ENCODE assay signal across 21 cellular contexts in the genomic region with DNA sequence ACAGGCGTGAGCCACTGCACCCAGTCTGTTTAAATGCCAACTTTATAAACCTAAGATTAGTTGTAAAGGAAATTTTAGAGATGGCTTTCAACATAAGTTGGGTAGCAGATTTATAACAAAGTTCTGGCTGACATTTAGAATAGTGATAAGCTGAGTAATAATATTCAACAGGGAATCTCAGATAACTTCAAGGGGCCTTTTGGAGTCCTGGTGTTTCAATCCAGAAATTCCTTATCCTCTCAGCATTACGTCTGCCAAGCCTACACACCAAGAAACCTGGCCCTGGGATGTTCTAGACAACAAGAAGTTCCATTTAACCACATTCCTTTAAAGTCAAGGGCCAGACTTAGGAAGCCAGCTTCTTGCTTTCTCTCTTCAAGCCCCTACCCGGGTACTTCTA.
"Had no signal": no experiment of that assay in that cellular context is flagged by ENCODE, and none has a peak within 500 bp of the region (broad histone marks: within the 10 kb centered on the region; RNA-seq: fewer than 3 reads in every experiment).

No MANE protein-coding gene starts in this region.

- H3K4me3 Mint-ChIP-seq: nephron progenitor cell; stimulated activated memory B cell treated with anti-CD40 and anti-IgM and Interleukin-4, amounts not matched to agents 10 μg/mL and 1 μg/mL and 100 μg/mL, for 72 hours; stimulated activated naive CD8-positive, alpha-beta T cell treated with anti-CD3 and anti-CD28 coated beads, Interleukin-15, Interleukin-2, amounts not matched to agents 100 ng/mL and 50 ng/mL, for 24 hours had no signal

- H3K27me3 Mint-ChIP-seq: naive thymus-derived CD8-positive, alpha-beta T cell; stimulated activated memory B cell treated with anti-CD40 and anti-IgM and Interleukin-4, amounts not matched to agents 10 μg/mL and 1 μg/mL and 100 μg/mL, for 72 hours; stimulated activated naive CD8-positive, alpha-beta T cell treated with anti-CD3 and anti-CD28 coated beads, Interleukin-15, Interleukin-2, amounts not matched to agents 100 ng/mL and 50 ng/mL, for 24 hours had no signal

- H3K27ac Mint-ChIP-seq: stimulated activated memory B cell treated with anti-CD40 and anti-IgM and Interleukin-4, amounts not matched to agents 10 μg/mL and 1 μg/mL and 100 μg/mL, for 72 hours had no signal

- H3K36me3 Mint-ChIP-seq: naive thymus-derived CD8-positive, alpha-beta T cell; stimulated activated memory B cell treated with anti-CD40 and anti-IgM and Interleukin-4, amounts not matched to agents 10 μg/mL and 1 μg/mL and 100 μg/mL, for 72 hours had no signal

- H3K9me3 Mint-ChIP-seq: nephron progenitor cell had no signal

- ATAC-seq: gastrocnemius medialis; naive thymus-derived CD8-positive, alpha-beta T cell; psoas muscle; stimulated activated memory B cell treated with anti-CD40 and anti-IgM and Interleukin-4, amounts not matched to agents 10 μg/mL and 1 μg/mL and 100 μg/mL, for 72 hours had no signal

- DNase-seq: dorsolateral prefrontal cortex; effector CD4-positive, alpha-beta T cell; foreskin fibroblast; gastrocnemius medialis; head of caudate nucleus; mammary epithelial cell; mesendoderm; midbrain; naive thymus-derived CD8-positive, alpha-beta T cell; nephron progenitor cell; nucleus accumbens; ovary; posterior cingulate gyrus; psoas muscle; right cardiac atrium; sigmoid colon; spleen; stimulated activated CD4-positive, alpha-beta T cell treated with anti-CD3 and anti-CD28 coated beads, Interleukin-4, amount 100 ng/mL, for 4 hours; upper lobe of left lung had no signal
